ENCODE assay signal across 1 cellular context in the genomic region with DNA sequence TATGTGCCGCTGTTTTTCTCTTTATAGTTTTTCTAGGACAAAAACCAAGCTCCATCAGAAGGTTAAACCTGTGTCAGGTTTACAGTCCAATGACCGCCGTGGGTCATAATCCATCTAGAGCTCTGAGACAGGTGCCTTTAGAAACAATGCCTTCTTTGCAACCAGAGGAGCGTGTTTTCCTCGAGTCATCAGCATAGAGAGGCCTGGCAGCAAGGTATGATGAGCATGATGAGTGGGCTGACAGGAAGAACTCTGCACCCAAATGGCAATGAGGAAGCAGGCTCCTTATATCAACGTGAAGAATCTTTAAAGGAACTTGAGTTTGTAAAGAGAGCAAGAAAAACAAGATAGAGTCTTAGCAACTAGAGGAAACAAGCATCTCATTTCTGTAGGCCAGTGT.
TF ChIP-seq lines count a peak whose summit lies in the region.

No MANE protein-coding gene starts in this region.

TF ChIP-seq in SK-N-SH treated with all-trans-retinoic acid at 6 μM for 48 hours, 23 proteins besides CTCF, POLR2A, EP300 and RAD21 (continued from another document):
- TF ChIP-seq TOX (CRISPR knock-in tag; IDR thresholded peaks at IDR 0.05; ENCODE audit: borderline replicate concordance) (no peak), ZNF70 (CRISPR knock-in tag; IDR thresholded peaks at IDR 0.05) (no peak)
